ENCODE assay signal across 1 cellular context in genomic region chr12:24948816-24949722, GRCh38.
TF ChIP-seq lines count a peak whose summit lies in the region.

A gene with protein sequence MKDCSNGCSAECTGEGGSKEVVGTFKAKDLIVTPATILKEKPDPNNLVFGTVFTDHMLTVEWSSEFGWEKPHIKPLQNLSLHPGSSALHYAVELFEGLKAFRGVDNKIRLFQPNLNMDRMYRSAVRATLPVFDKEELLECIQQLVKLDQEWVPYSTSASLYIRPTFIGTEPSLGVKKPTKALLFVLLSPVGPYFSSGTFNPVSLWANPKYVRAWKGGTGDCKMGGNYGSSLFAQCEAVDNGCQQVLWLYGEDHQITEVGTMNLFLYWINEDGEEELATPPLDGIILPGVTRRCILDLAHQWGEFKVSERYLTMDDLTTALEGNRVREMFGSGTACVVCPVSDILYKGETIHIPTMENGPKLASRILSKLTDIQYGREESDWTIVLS (minus strand): TSS chr12:24949101. CDS start chr12:24948932, 169 bp downstream.

TF ChIP-seq in HepG2, 621 proteins besides CTCF, POLR2A, EP300 and RAD21 (continued from another document and continues in another):
- TF ChIP-seq MNT (IDR thresholded peaks at IDR 0.05) (peak; percentile 64), ZNF704 (CRISPR knock-in tag; IDR thresholded peaks at IDR 0.05; ENCODE audit: borderline replicate concordance) (peak; percentile 86; the same call in 1 of the 2 replicates), ZBTB33 (CRISPR knock-in tag; IDR thresholded peaks at IDR 0.05) (no peak), CBX5 (CRISPR knock-in tag; IDR thresholded peaks at IDR 0.05; ENCODE audit: borderline replicate concordance) (peak; percentile 89), NR2C2 (CRISPR knock-in tag; IDR thresholded peaks at IDR 0.05; ENCODE audit: borderline replicate concordance) (peak; percentile 76), SNAPC2 (CRISPR knock-in tag; IDR thresholded peaks at IDR 0.05) (no peak), ZNF367 (CRISPR knock-in tag; IDR thresholded peaks at IDR 0.05; ENCODE audit: borderline replicate concordance) (0 out of 2 replicates have a peak, but pooled peaks have one; percentile 24), NFYC (CRISPR knock-in tag; IDR thresholded peaks at IDR 0.05) (peak; percentile 27; the same call in 1 of the 2 replicates), CCDC6 (CRISPR knock-in tag; IDR thresholded peaks at IDR 0.05) (peak; percentile 36; the same call in 1 of the 2 replicates), NBN (conservative IDR thresholded peaks at IDR 0.05) (no peak), CHD2 (IDR thresholded peaks at IDR 0.05; ENCODE audit: low read depth, low read length) (0 out of 2 replicates have a peak, but pooled peaks have one; percentile 31), ZNF83 (CRISPR knock-in tag; IDR thresholded peaks at IDR 0.05; ENCODE audit: borderline replicate concordance) (no peak), ZNF317 (CRISPR knock-in tag; IDR thresholded peaks at IDR 0.05) (peak; percentile 59; the same call in 1 of the 2 replicates), CERS6 (CRISPR knock-in tag; IDR thresholded peaks at IDR 0.05) (no peak), SETDB1 (CRISPR knock-in tag; IDR thresholded peaks at IDR 0.05; ENCODE audit: borderline replicate concordance) (no peak), ZBTB39 (CRISPR knock-in tag; IDR thresholded peaks at IDR 0.05) (no peak), KLF12 (CRISPR knock-in tag; IDR thresholded peaks at IDR 0.05; ENCODE audit: borderline replicate concordance) (no peak), ZUFSP (CRISPR knock-in tag; IDR thresholded peaks at IDR 0.05; ENCODE audit: borderline replicate concordance) (no peak), NPAS2 (CRISPR knock-in tag; IDR thresholded peaks at IDR 0.05; ENCODE audit: borderline replicate concordance) (no peak), FOXA1 (IDR thresholded peaks at IDR 0.05) (no peak), FOXA1 (CRISPR knock-in tag; IDR thresholded peaks at IDR 0.05) (peak; percentile 45; the same call in 1 of the 2 replicates), ZNF777 (CRISPR knock-in tag; IDR thresholded peaks at IDR 0.05) (peak; percentile 10), NRL (CRISPR knock-in tag; IDR thresholded peaks at IDR 0.05; ENCODE audit: borderline replicate concordance) (peak; percentile 97), GABPA (IDR thresholded peaks at IDR 0.05; ENCODE audit: low read depth, low read length) (no peak), GABPA (CRISPR knock-in tag; IDR thresholded peaks at IDR 0.05; ENCODE audit: low read depth) (peak; percentile 59), ZNF281 (CRISPR knock-in tag; IDR thresholded peaks at IDR 0.05; ENCODE audit: borderline replicate concordance) (peak; percentile 58; the same call in 1 of the 2 replicates), SP4 (CRISPR knock-in tag; IDR thresholded peaks at IDR 0.05) (no peak), ZNF484 (CRISPR knock-in tag; IDR thresholded peaks at IDR 0.05; ENCODE audit: borderline replicate concordance, low read depth) (0 out of 2 replicates have a peak, but pooled peaks have one; percentile 42), ZNF354B (CRISPR knock-in tag; IDR thresholded peaks at IDR 0.05) (no peak), ZFP91 (CRISPR knock-in tag; IDR thresholded peaks at IDR 0.05; ENCODE audit: borderline replicate concordance) (peak; percentile 78; the same call in 1 of the 2 replicates), ZNF235 (CRISPR knock-in tag; IDR thresholded peaks at IDR 0.05; ENCODE audit: borderline replicate concordance) (0 out of 2 replicates have a peak, but pooled peaks have one; percentile 59), AGO2 (optimal IDR thresholded peaks at IDR 0.05; ENCODE audit: low read depth, low read length) (no peak), HOXA5 (CRISPR knock-in tag; IDR thresholded peaks at IDR 0.05) (no peak), MIXL1 (CRISPR knock-in tag; IDR thresholded peaks at IDR 0.05) (peak; percentile 24; the same call in 1 of the 2 replicates), ASH2L (IDR thresholded peaks at IDR 0.05; ENCODE audit: insufficient read length, low read depth, low read length) (peak; percentile 85), ZNF33A (CRISPR knock-in tag; IDR thresholded peaks at IDR 0.05; ENCODE audit: borderline replicate concordance) (no peak)
- TF ChIP-seq, protein P1, sequence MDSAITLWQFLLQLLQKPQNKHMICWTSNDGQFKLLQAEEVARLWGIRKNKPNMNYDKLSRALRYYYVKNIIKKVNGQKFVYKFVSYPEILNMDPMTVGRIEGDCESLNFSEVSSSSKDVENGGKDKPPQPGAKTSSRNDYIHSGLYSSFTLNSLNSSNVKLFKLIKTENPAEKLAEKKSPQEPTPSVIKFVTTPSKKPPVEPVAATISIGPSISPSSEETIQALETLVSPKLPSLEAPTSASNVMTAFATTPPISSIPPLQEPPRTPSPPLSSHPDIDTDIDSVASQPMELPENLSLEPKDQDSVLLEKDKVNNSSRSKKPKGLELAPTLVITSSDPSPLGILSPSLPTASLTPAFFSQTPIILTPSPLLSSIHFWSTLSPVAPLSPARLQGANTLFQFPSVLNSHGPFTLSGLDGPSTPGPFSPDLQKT (CRISPR knock-in tag; IDR thresholded peaks at IDR 0.05; ENCODE audit: borderline replicate concordance) = no peak
- TF ChIP-seq, protein P2, sequence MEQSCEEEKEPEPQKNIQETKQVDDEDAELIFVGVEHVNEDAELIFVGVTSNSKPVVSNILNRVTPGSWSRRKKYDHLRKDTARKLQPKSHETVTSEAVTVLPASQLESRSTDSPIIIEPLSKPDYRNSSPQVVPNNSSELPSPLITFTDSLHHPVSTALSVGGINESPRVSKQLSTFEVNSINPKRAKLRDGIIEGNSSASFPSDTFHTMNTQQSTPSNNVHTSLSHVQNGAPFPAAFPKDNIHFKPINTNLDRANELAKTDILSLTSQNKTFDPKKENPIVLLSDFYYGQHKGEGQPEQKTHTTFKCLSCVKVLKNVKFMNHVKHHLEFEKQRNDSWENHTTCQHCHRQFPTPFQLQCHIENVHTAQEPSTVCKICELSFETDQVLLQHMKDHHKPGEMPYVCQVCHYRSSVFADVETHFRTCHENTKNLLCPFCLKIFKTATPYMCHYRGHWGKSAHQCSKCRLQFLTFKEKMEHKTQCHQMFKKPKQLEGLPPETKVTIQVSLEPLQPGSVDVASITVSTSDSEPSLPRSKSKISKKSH (CRISPR knock-in tag; IDR thresholded peaks at IDR 0.05; ENCODE audit: borderline replicate concordance) = peak; percentile 65; the same call in 1 of the 2 replicates
- TF ChIP-seq, protein P3, sequence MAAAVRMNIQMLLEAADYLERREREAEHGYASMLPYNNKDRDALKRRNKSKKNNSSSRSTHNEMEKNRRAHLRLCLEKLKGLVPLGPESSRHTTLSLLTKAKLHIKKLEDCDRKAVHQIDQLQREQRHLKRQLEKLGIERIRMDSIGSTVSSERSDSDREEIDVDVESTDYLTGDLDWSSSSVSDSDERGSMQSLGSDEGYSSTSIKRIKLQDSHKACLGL (CRISPR knock-in tag; IDR thresholded peaks at IDR 0.05) = peak; percentile 91
